25 cellular contexts compared by ENCODE assay signal in genomic region chr18:52334307-52334706, GRCh38. TPM values are rescaled to one million over a fixed set of nuclear protein-coding genes. Genes with fewer than 3 reads are reported as not detected.
"Had no signal": no experiment of that assay in that cellular context is flagged by ENCODE, and none has a peak within 500 bp of the region (broad histone marks: within the 10 kb centered on the region; RNA-seq: fewer than 3 reads in every experiment).

No MANE protein-coding gene starts in this region.

- H3K27ac Mint-ChIP-seq: T-cell; T-helper 1 cell treated with Interleukin-12 subunit alpha and Interleukin-12 subunit beta and Interleukin-4 antibody, amounts not matched to agents 30 μg/mL and 1 μg/mL, for 36 hours had no signal

- H2AFZ ChIP-seq: PC-9 had no signal

- H3K4me2 ChIP-seq: PC-9 had no signal

- ATAC-seq: HepG2, Right ventricle myocardium inferior, SK-N-SH treated with all-trans-retinoic acid at 6 μM for 48 hours, T-cell had no signal

- H3K4me1 Mint-ChIP-seq: T-cell had no signal

- H3K4me3 ChIP-seq: PC-9, Peyer's patch, SJCRH30 had no signal

- H3K4me1 ChIP-seq: Peyer's patch, SJCRH30 had no signal

- FAIRE-seq: HepG2 had no signal

- DNase-seq: KG1, NCI-H1048, NCI-H1105, NCI-H1417, NCI-H1436 treated with DMSO at 0.1 percent for 48 hours, NCI-H1694, NCI-H187 treated with DMSO at 0.1 percent for 48 hours, NCI-H2029 treated with DMSO at 0.1 percent for 48 hours, NCI-H226, NCI-H446, NCI-H510A, NCI-H524 treated with DMSO at 0.1 percent for 48 hours, NCI-H69, NCI-H774, PC-9, Peyer's patch, SHP77 treated with DMSO at 0.1 percent for 48 hours, SJCRH30, T-cell had no signal

- H3K27me3 ChIP-seq: Peyer's patch, SJCRH30 had no signal

- H3K36me3 Mint-ChIP-seq: T-cell had no signal

- H3K4me3 Mint-ChIP-seq: T-cell; T-helper 1 cell treated with Interleukin-12 subunit alpha and Interleukin-12 subunit beta and Interleukin-4 antibody, amounts not matched to agents 30 μg/mL and 1 μg/mL, for 36 hours had no signal

- H3K9me3 ChIP-seq: Peyer's patch, SJCRH30 had no signal

- H3K36me3 ChIP-seq: Peyer's patch, SJCRH30 had no signal

- H3K9me3 Mint-ChIP-seq: T-helper 1 cell treated with Interleukin-12 subunit alpha and Interleukin-12 subunit beta and Interleukin-4 antibody, amounts not matched to agents 30 μg/mL and 1 μg/mL, for 36 hours had no signal

- H3K27ac ChIP-seq: PC-9, Peyer's patch, SJCRH30 had no signal

RNA-seq across cellular contexts. Expression of gene DCC, which starts 5.7 kb away (rescaled TPM):
- total RNA-seq: HepG2, M059J, PC-9, Right ventricle myocardium inferior, RPMI7951, T-cell had no signal
- polyA plus RNA-seq: HepG2 had no signal
